In the genomic region with DNA sequence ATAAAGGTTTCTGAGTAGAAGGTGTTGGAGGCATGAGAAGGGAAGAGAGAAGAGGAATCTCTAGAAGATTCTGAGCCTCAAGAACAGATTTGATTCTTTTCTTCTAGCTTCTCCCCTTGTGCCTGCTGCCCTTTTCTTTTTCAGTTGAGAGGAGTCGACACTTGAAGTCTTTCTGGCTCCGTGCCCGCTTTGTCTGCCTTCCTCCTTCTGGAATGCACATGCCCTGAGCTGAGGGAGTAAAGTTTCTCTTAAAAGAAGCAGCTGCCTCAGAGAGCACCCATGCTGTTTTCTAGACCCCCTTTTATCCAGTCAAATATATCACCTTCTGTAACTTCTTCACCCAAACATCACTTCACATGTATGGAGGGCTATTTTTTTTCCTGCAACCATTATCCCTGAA, we compare ENCODE assay signal across 1 cellular context.
TF ChIP-seq lines count a peak whose summit lies in the region.

No MANE protein-coding gene starts in this region.

TF ChIP-seq in HepG2, 621 proteins besides CTCF, POLR2A, EP300 and RAD21:
- TF ChIP-seq, protein P1, sequence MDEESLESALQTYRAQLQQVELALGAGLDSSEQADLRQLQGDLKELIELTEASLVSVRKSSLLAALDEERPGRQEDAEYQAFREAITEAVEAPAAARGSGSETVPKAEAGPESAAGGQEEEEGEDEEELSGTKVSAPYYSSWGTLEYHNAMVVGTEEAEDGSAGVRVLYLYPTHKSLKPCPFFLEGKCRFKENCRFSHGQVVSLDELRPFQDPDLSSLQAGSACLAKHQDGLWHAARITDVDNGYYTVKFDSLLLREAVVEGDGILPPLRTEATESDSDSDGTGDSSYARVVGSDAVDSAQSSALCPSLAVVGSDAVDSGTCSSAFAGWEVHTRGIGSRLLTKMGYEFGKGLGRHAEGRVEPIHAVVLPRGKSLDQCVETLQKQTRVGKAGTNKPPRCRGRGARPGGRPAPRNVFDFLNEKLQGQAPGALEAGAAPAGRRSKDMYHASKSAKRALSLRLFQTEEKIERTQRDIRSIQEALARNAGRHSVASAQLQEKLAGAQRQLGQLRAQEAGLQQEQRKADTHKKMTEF (CRISPR knock-in tag; IDR thresholded peaks at IDR 0.05) = no peak
- TF ChIP-seq ZNF430 (CRISPR knock-in tag; IDR thresholded peaks at IDR 0.05) = no peak
- no peak for TF ChIP-seq DNMT3B (CRISPR knock-in tag; conservative IDR thresholded peaks at IDR 0.05)
- TF ChIP-seq, protein P2, sequence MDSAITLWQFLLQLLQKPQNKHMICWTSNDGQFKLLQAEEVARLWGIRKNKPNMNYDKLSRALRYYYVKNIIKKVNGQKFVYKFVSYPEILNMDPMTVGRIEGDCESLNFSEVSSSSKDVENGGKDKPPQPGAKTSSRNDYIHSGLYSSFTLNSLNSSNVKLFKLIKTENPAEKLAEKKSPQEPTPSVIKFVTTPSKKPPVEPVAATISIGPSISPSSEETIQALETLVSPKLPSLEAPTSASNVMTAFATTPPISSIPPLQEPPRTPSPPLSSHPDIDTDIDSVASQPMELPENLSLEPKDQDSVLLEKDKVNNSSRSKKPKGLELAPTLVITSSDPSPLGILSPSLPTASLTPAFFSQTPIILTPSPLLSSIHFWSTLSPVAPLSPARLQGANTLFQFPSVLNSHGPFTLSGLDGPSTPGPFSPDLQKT (CRISPR knock-in tag; IDR thresholded peaks at IDR 0.05; ENCODE audit: borderline replicate concordance) = no peak
- TF ChIP-seq ZNF607 (CRISPR knock-in tag; IDR thresholded peaks at IDR 0.05; ENCODE audit: borderline replicate concordance) = no peak
